Comparison of ENCODE assay signal across 8 cellular contexts in genomic region chr5:119435436-119436132, GRCh38. TPM values are rescaled to one million over a fixed set of nuclear protein-coding genes. Genes with fewer than 3 reads are reported as not detected.
A peak's percentile ranks its signal among the peaks of the same experiment; 100 is the strongest.
DNase-seq lines count a peak whose midpoint lies in the region; ATAC-seq and TF ChIP-seq lines count a peak whose summit lies in the region.

No MANE protein-coding gene starts in this region.

- ATAC-seq in GM19324 (IDR thresholded peaks at IDR 0.05; ENCODE audit: low FRiP score, unreplicated experiment) (peak; percentile 88), HG03280 (IDR thresholded peaks at IDR 0.05; ENCODE audit: unreplicated experiment) (peak; percentile 87)

- H3K9me3 Mint-ChIP-seq in activated naive CD8-positive, alpha-beta T cell treated with anti-CD3 and anti-CD28 coated beads for 36 hours, result peaks cover 4% of the 10 kb centered on the region

- no peaks in the 10 kb centered on the region for H3K9me3 ChIP-seq in SU-DHL-6 (ENCODE audit: insufficient read depth, low read length)

- peaks cover 15% of the 10 kb centered on the region for H3K27me3 Mint-ChIP-seq in activated naive CD8-positive, alpha-beta T cell treated with anti-CD3 and anti-CD28 coated beads for 36 hours

- no peak overlapping the region for H3K4me3 ChIP-seq in SU-DHL-6 (ENCODE audit: insufficient read depth, low read length, poor library complexity, severe bottlenecking)

- no peaks in the 10 kb centered on the region for H3K79me2 ChIP-seq in SU-DHL-6 (ENCODE audit: insufficient read depth, low read length)

- H3K27me3 ChIP-seq in SU-DHL-6 (ENCODE audit: low read length), result no peaks in the 10 kb centered on the region

- H3K36me3 Mint-ChIP-seq in activated naive CD8-positive, alpha-beta T cell treated with anti-CD3 and anti-CD28 coated beads for 36 hours, result peaks cover 2% of the 10 kb centered on the region

- DNase-seq in Ammon's horn (ENCODE audit: low spot score) (peak; percentile 54), iPS DF 19.7 (ENCODE audit: low read depth, low spot score) (peak; percentile 42), putamen (ENCODE audit: low spot score) (no peak)
- DNase-seq in activated naive CD8-positive, alpha-beta T cell treated with anti-CD3 and anti-CD28 coated beads for 36 hours, result peak; percentile 72
- peak; percentile 54 to 67 for DNase-seq in stimulated activated CD4-positive, alpha-beta T cell treated with anti-CD3 and anti-CD28 coated beads, Interleukin-2, amount 100 ng/mL, for 48 hours

- peak; percentile 83 for TF ChIP-seq CTCF in SU-DHL-6 (IDR thresholded peaks at IDR 0.05; ENCODE audit: insufficient read depth, low read length, poor library complexity, severe bottlenecking)

- no peaks in the 10 kb centered on the region for H3F3A ChIP-seq in SU-DHL-6 (ENCODE audit: insufficient read depth)

- H3K4me3 Mint-ChIP-seq in activated naive CD8-positive, alpha-beta T cell treated with anti-CD3 and anti-CD28 coated beads for 36 hours, result no peak overlapping the region

- no peak overlapping the region; the same call in 1 of the 2 replicates for H3K9ac ChIP-seq in SU-DHL-6 (ENCODE audit: low read length)

- no peak overlapping the region for H3K27ac ChIP-seq in SU-DHL-6 (ENCODE audit: low read depth, low read length)

- no peaks in the 10 kb centered on the region for H3K36me3 ChIP-seq in SU-DHL-6 (ENCODE audit: low read length)

- H3K27ac Mint-ChIP-seq in activated naive CD8-positive, alpha-beta T cell treated with anti-CD3 and anti-CD28 coated beads for 36 hours, result no peak overlapping the region

- no peak overlapping the region for H3K4me2 ChIP-seq in SU-DHL-6 (ENCODE audit: low read depth, low read length, poor library complexity, severe bottlenecking)

- H4K20me1 ChIP-seq in SU-DHL-6 (ENCODE audit: low read depth, low read length), result no peaks in the 10 kb centered on the region

- peak overlapping the region; percentile 82 for H2AFZ ChIP-seq in SU-DHL-6 (ENCODE audit: low read depth, low read length, severe bottlenecking)

- peaks cover 18% of the 10 kb centered on the region for H3K4me1 Mint-ChIP-seq in activated naive CD8-positive, alpha-beta T cell treated with anti-CD3 and anti-CD28 coated beads for 36 hours

- H3K9me2 ChIP-seq in SU-DHL-6 (replicated peaks; ENCODE audit: insufficient read depth, low read length), result no peaks in the 10 kb centered on the region

RNA-seq across cellular contexts. Expression of gene HSD17B4, which starts 16.7 kb away (rescaled TPM):
- 10 to 100 TPM; 68.3 to 74.2 TPM for total RNA-seq in activated naive CD8-positive, alpha-beta T cell treated with anti-CD3 and anti-CD28 coated beads for 36 hours
